Comparison of ENCODE assay signal across 36 cellular contexts in genomic region chr1:235663628-235664027, GRCh38. TPM values are rescaled to one million over a fixed set of nuclear protein-coding genes. Genes with fewer than 3 reads are reported as not detected.
"Had no signal": no experiment of that assay in that cellular context is flagged by ENCODE, and none has a peak within 500 bp of the region (broad histone marks: within the 10 kb centered on the region; RNA-seq: fewer than 3 reads in every experiment).

No MANE protein-coding gene starts in this region.

- FAIRE-seq: astrocyte, bronchial epithelial cell had no signal

- DNase-seq: activated CD4-positive, alpha-beta memory T cell treated with anti-CD3 and anti-CD28 coated beads for 36 hours; activated CD4-positive, alpha-beta T cell treated with anti-CD3 and anti-CD28 coated beads, Interleukin-2, amount 50 U/mL, for 1 hour; activated CD8-positive, alpha-beta memory T cell treated with anti-CD3 and anti-CD28 coated beads, Interleukin-2, amount 50 U/mL, for 4 hours; activated gamma-delta T cell treated with Interleukin-2 at 50 U/mL for 16 hours; activated naive CD4-positive, alpha-beta T cell treated with anti-CD3 and anti-CD28 coated beads for 36 hours; activated T-cell treated with anti-CD3 and anti-CD28 coated beads for 4 hours; activated T-cell treated with anti-CD3 and anti-CD28 coated beads, Interleukin-2, amount 50 U/mL, for 4 hours; adrenal gland; caudate nucleus; cerebellar nuclear complex; cortex of kidney; MM.1S; MV-4-11; NCI-H1092; NCI-H1436 treated with DMSO at 0.1 percent for 48 hours; NCI-H1694 treated with DMSO at 0.1 percent for 48 hours; NCI-H2029 treated with DMSO at 0.1 percent for 48 hours; NCI-H2107; NCI-H2171; NCI-H226; NCI-H446 treated with DMSO at 0.1 percent for 48 hours; NCI-H524; NK-92 treated with Interleukin-12 subunit alpha and Interleukin-12 subunit beta, amount 100 ng/mL, for 24 hours; PC-3; Peyer's patch; SIG-M5; SW 1271; T-helper 1 cell; T-helper 2 cell; T-helper 9 cell; WERI-Rb-1 had no signal

- H3K4me1 ChIP-seq: adrenal gland, Peyer's patch had no signal

- H3K4me3 ChIP-seq: adrenal gland, Peyer's patch had no signal

- H3K36me3 ChIP-seq: WERI-Rb-1 had no signal

- H3K27me3 ChIP-seq: adrenal gland, Peyer's patch had no signal

- ATAC-seq: activated naive CD4-positive, alpha-beta T cell treated with anti-CD3 and anti-CD28 coated beads, Interleukin-2, amount 50 U/mL, for 72 hours; activated T-cell treated with anti-CD3 and anti-CD28 coated beads, Interleukin-2, amount 50 U/mL, for 4 hours; PC-3; Right ventricle myocardium inferior had no signal

- H3K9me3 ChIP-seq: adrenal gland, Peyer's patch had no signal

- H3K27ac ChIP-seq: adrenal gland, Peyer's patch, RWPE1, WERI-Rb-1 had no signal

RNA-seq across cellular contexts. Expression of gene GNG4, which starts 14.0 kb away (rescaled TPM):
- total RNA-seq: bronchial epithelial cell, Right ventricle myocardium inferior had no signal
